Comparison of ENCODE assay signal across 8 cellular contexts in genomic region chr22:46052801-46053562, GRCh38.
DNase-seq lines count a peak whose midpoint lies in the region; ATAC-seq and TF ChIP-seq lines count a peak whose summit lies in the region.

No MANE protein-coding gene starts in this region.

- no peaks in the 10 kb centered on the region for H3K36me3 ChIP-seq in BE2C
- peaks cover 0 to 5% (median 0%) of the 10 kb centered on the region in 3 donors for H3K36me3 ChIP-seq in esophagus squamous epithelium

- H3K4me1 ChIP-seq in BE2C (peaks cover 15% of the 10 kb centered on the region), esophagus squamous epithelium (peaks cover 72 to 97% (median 85%) of the 10 kb centered on the region in 3 donors)

- peak overlapping the region; percentile 97 to 100 (median 99) for H3K27ac ChIP-seq in esophagus squamous epithelium

- no peaks in the 10 kb centered on the region for H3K36me3 Mint-ChIP-seq in WTC11

- no peaks in the 10 kb centered on the region for H3K27me3 ChIP-seq in BE2C
- H3K27me3 ChIP-seq in esophagus squamous epithelium: no peaks in the 10 kb centered on the region

- H3K27me3 Mint-ChIP-seq in WTC11 (ENCODE audit: low read depth): no peaks in the 10 kb centered on the region

- no peak for TF ChIP-seq CTCF in BE2C (IDR thresholded peaks at IDR 0.05; ENCODE audit: low read depth, low read length)
- TF ChIP-seq CTCF in WTC11 (IDR thresholded peaks at IDR 0.05): no peak
- no peak for TF ChIP-seq CTCF in esophagus squamous epithelium (IDR thresholded peaks at IDR 0.05)

- H3K9me3 Mint-ChIP-seq in WTC11: no peaks in the 10 kb centered on the region

- DNase-seq in BE2C: peak; percentile 49
- peak; percentile 55 for DNase-seq in HT1080 (ENCODE audit: low read depth)
- DNase-seq in WTC11 (ENCODE audit: low spot score): peak; percentile 11
- DNase-seq in esophagus squamous epithelium (lab: John Stamatoyannopoulos, UW): no peak
- peak; percentile 81 for DNase-seq in occipital lobe (lab: John Stamatoyannopoulos, UW)
- DNase-seq in stimulated activated CD8-positive, alpha-beta memory T cell treated with anti-CD3 and anti-CD28 coated beads, Interleukin-4, amount 100 ng/mL, for 48 hours: no peak

- H3K4me1 Mint-ChIP-seq in WTC11: no peaks in the 10 kb centered on the region

- WGBS in esophagus squamous epithelium, 2 donors: 1 to 3% methylated on average over 18 to 19 of the region's 26 CpGs

- no peak overlapping the region for H3K4me3 Mint-ChIP-seq in WTC11

- ATAC-seq in WTC11 (peak; percentile 48; the same call in 1 of the 2 replicates), GM21737 (IDR thresholded peaks at IDR 0.05; ENCODE audit: unreplicated experiment) (no peak), GM18502 (IDR thresholded peaks at IDR 0.05; ENCODE audit: poor library complexity, unreplicated experiment) (no peak)

- POLR2A ChIA-PET in WTC11 (lab: Charles Lee): no interaction called here

- CTCF ChIA-PET in WTC11 (lab: Charles Lee): interaction anchor here (1.1 to 2.9 kb wide), 2 partner anchors 24 to 46 kb away, joined by 4 to 21 read pairs; no protein-coding TSS in a partner anchor

- 0 out of 2 replicates have a peak overlapping the region, but pooled peaks have one; percentile 19 for H3K27ac Mint-ChIP-seq in WTC11

- TF ChIP-seq POLR2A in esophagus squamous epithelium (IDR thresholded peaks at IDR 0.05): peak in 1 of 4 donors; percentile 24

- H3K9me3 ChIP-seq in BE2C (no peaks in the 10 kb centered on the region), esophagus squamous epithelium (no peaks in the 10 kb centered on the region)

- H3K4me3 ChIP-seq in BE2C (ENCODE audit: low read depth, low read length): peak overlapping the region; percentile 69
- H3K4me3 ChIP-seq in esophagus squamous epithelium: peak overlapping the region; percentile 48 to 84 (median 62)

- intact Hi-C loops in esophagus squamous epithelium (cut with DNase I): no loop called here

TF ChIP-seq in WTC11, 78 proteins besides CTCF, POLR2A, EP300 and RAD21 (continues in another document):
- no peak for TF ChIP-seq NFYB (CRISPR knock-in tag; conservative IDR thresholded peaks at IDR 0.05; ENCODE audit: low read depth)
- no peak for TF ChIP-seq ATF1 (CRISPR knock-in tag; IDR thresholded peaks at IDR 0.05)
- no peak for TF ChIP-seq MXD4 (CRISPR knock-in tag; IDR thresholded peaks at IDR 0.05; ENCODE audit: borderline replicate concordance)
- TF ChIP-seq IRF1 (CRISPR knock-in tag; IDR thresholded peaks at IDR 0.05): no peak
- no peak for TF ChIP-seq TEAD4 (CRISPR knock-in tag; IDR thresholded peaks at IDR 0.05)
- TF ChIP-seq SP1 (CRISPR knock-in tag; conservative IDR thresholded peaks at IDR 0.05): no peak
- TF ChIP-seq CBFB (CRISPR knock-in tag; IDR thresholded peaks at IDR 0.05; ENCODE audit: low read depth): no peak
- no peak for TF ChIP-seq ZNF532 (CRISPR knock-in tag; IDR thresholded peaks at IDR 0.05; ENCODE audit: borderline replicate concordance)
- TF ChIP-seq E2F5 (CRISPR knock-in tag; IDR thresholded peaks at IDR 0.05): no peak
- no peak for TF ChIP-seq USF1 (CRISPR knock-in tag; IDR thresholded peaks at IDR 0.05)
- TF ChIP-seq ZNF423 (CRISPR knock-in tag; IDR thresholded peaks at IDR 0.05): no peak
- TF ChIP-seq ZNF671 (CRISPR knock-in tag; IDR thresholded peaks at IDR 0.05): no peak
- no peak for TF ChIP-seq ELF4 (CRISPR knock-in tag; IDR thresholded peaks at IDR 0.05; ENCODE audit: low read depth)
- no peak for TF ChIP-seq HMGXB4 (CRISPR knock-in tag; IDR thresholded peaks at IDR 0.05)
- TF ChIP-seq SMAD4 (CRISPR knock-in tag; IDR thresholded peaks at IDR 0.05): no peak
- TF ChIP-seq ZBTB21 (CRISPR knock-in tag; IDR thresholded peaks at IDR 0.05; ENCODE audit: borderline replicate concordance): no peak
- no peak for TF ChIP-seq RELA (CRISPR knock-in tag; IDR thresholded peaks at IDR 0.05; ENCODE audit: borderline replicate concordance)
- no peak for TF ChIP-seq HMGA2 (CRISPR knock-in tag; IDR thresholded peaks at IDR 0.05)

Comparison
In these comparisons a context has a peak if more than half of its experiments do, and no peak if none do; other contexts are left out.
1. DNase-seq: peak in BE2C (single experiment), HT1080 (single experiment), WTC11 (single experiment) and occipital lobe (single experiment); none in esophagus squamous epithelium (single experiment) and stimulated activated CD8-positive, alpha-beta memory T cell treated with anti-CD3 and anti-CD28 coated beads, Interleukin-4, amount 100 ng/mL, for 48 hours (single experiment).